Comparison of ENCODE assay signal across 14 cellular contexts in genomic region chr1:33260435-33260980, GRCh38. TPM values are rescaled to one million over a fixed set of nuclear protein-coding genes. Genes with fewer than 3 reads are reported as not detected.
DNase-seq lines count a peak whose midpoint lies in the region; ATAC-seq and TF ChIP-seq lines count a peak whose summit lies in the region.
"Had no signal": no experiment of that assay in that cellular context is flagged by ENCODE, and none has a peak within 500 bp of the region (broad histone marks: within the 10 kb centered on the region; RNA-seq: fewer than 3 reads in every experiment).

No MANE protein-coding gene starts in this region.

- no peak overlapping the region for H3K4me3 ChIP-seq in mammary epithelial cell (replicated peaks in 1 of 3; ENCODE audit: insufficient read depth in 1 of 3, low read depth in 2 of 3, low read length in 3 of 3)

- H3K4me2 ChIP-seq in mammary epithelial cell (ENCODE audit: insufficient read depth, low read depth, low read length) = no peak overlapping the region

- peak overlapping the region; percentile 66 for H3K27ac Mint-ChIP-seq in activated T-cell treated with anti-CD3 and anti-CD28 coated beads, Interleukin-2, amount 50 U/mL, for 24 hours
- no peak overlapping the region for H3K27ac Mint-ChIP-seq in activated T-cell treated with anti-CD3 and anti-CD28 coated beads, Interleukin-2, amount 50 U/mL, for 72 hours
- H3K27ac Mint-ChIP-seq in activated T-helper 17 cell treated with anti-CD3 and anti-CD28 coated beads, Interleukin-2, amount 50 U/mL, for 72 hours = peak overlapping the region; percentile 81
- H3K27ac Mint-ChIP-seq in progenitor cell of endocrine pancreas = peak overlapping the region; percentile 31

- CTCF ChIA-PET in mammary epithelial cell (lab: Charles Lee; ENCODE audit: low non-redundant PET) = no interaction called here

- intact Hi-C loops in mammary epithelial cell (cut with micrococcal nuclease) = no loop called here

- dilution Hi-C loops in mammary epithelial cell (cut with HindIII; ENCODE audit: low sequenced_read_pairs) = loop anchor here (25.0 kb wide), 1 partner anchor 352 kb away; no protein-coding TSS in a partner anchor

- no peak overlapping the region for H3K4me3 Mint-ChIP-seq in activated T-cell treated with anti-CD3 and anti-CD28 coated beads, Interleukin-2, amount 50 U/mL, for 24 hours
- no peak overlapping the region for H3K4me3 Mint-ChIP-seq in activated T-cell treated with anti-CD3 and anti-CD28 coated beads, Interleukin-2, amount 50 U/mL, for 72 hours
- no peak overlapping the region for H3K4me3 Mint-ChIP-seq in activated T-helper 17 cell treated with anti-CD3 and anti-CD28 coated beads, Interleukin-2, amount 50 U/mL, for 72 hours
- H3K4me3 Mint-ChIP-seq in progenitor cell of endocrine pancreas (ENCODE audit: low read depth) = peak overlapping the region; percentile 34

- H3K9me3 ChIP-seq in mammary epithelial cell (replicated peaks; ENCODE audit: insufficient read depth, low read length) = no peaks in the 10 kb centered on the region

- TF ChIP-seq CTCF in progenitor cell of endocrine pancreas (IDR thresholded peaks at IDR 0.05; ENCODE audit: unreplicated experiment) = no peak
- TF ChIP-seq CTCF in mammary epithelial cell (conservative IDR thresholded peaks at IDR 0.05 in 1 of 2, IDR thresholded peaks at IDR 0.05 in 1 of 2; ENCODE audit: extremely low read depth in 1 of 2, insufficient read depth in 1 of 2, low read depth in 1 of 2, low read length in 2 of 2) = no peak

- no peaks in the 10 kb centered on the region for H3K9me3 Mint-ChIP-seq in activated T-cell treated with anti-CD3 and anti-CD28 coated beads, Interleukin-2, amount 50 U/mL, for 24 hours
- H3K9me3 Mint-ChIP-seq in activated T-cell treated with anti-CD3 and anti-CD28 coated beads, Interleukin-2, amount 50 U/mL, for 72 hours = no peaks in the 10 kb centered on the region
- H3K9me3 Mint-ChIP-seq in activated T-helper 17 cell treated with anti-CD3 and anti-CD28 coated beads, Interleukin-2, amount 50 U/mL, for 72 hours = no peaks in the 10 kb centered on the region
- no peaks in the 10 kb centered on the region for H3K9me3 Mint-ChIP-seq in progenitor cell of endocrine pancreas (ENCODE audit: low read depth)

- BruUV-seq in mammary epithelial cell (replicated peaks; lab: Mats Ljungman, UMichigan) = no TSS peak

- no peaks in the 10 kb centered on the region for H3K27me3 Mint-ChIP-seq in activated T-cell treated with anti-CD3 and anti-CD28 coated beads, Interleukin-2, amount 50 U/mL, for 24 hours
- H3K27me3 Mint-ChIP-seq in activated T-cell treated with anti-CD3 and anti-CD28 coated beads, Interleukin-2, amount 50 U/mL, for 72 hours (ENCODE audit: low read depth) = no peaks in the 10 kb centered on the region
- no peaks in the 10 kb centered on the region for H3K27me3 Mint-ChIP-seq in activated T-helper 17 cell treated with anti-CD3 and anti-CD28 coated beads, Interleukin-2, amount 50 U/mL, for 72 hours
- no peaks in the 10 kb centered on the region for H3K27me3 Mint-ChIP-seq in progenitor cell of endocrine pancreas

- in situ Hi-C loops in mammary epithelial cell (cut with MboI; ENCODE audit: low sequenced_read_pairs in 2 of 2) = no loop called here

- no peaks in the 10 kb centered on the region for H4K20me1 ChIP-seq in mammary epithelial cell (ENCODE audit: insufficient read depth, low read length)

- H3K9ac ChIP-seq in mammary epithelial cell (ENCODE audit: insufficient read depth, low read length) = no peak overlapping the region
- H3K9ac ChIP-seq: parathyroid adenoma had no signal

- peaks cover 8% of the 10 kb centered on the region for H3K36me3 Mint-ChIP-seq in activated T-cell treated with anti-CD3 and anti-CD28 coated beads, Interleukin-2, amount 50 U/mL, for 24 hours (ENCODE audit: low read depth)
- H3K36me3 Mint-ChIP-seq in activated T-cell treated with anti-CD3 and anti-CD28 coated beads, Interleukin-2, amount 50 U/mL, for 72 hours (ENCODE audit: insufficient read depth in 2 of 2) = peaks cover 4% of the 10 kb centered on the region in 2 donors
- H3K36me3 Mint-ChIP-seq in activated T-helper 17 cell treated with anti-CD3 and anti-CD28 coated beads, Interleukin-2, amount 50 U/mL, for 72 hours (ENCODE audit: low read depth) = no peaks in the 10 kb centered on the region
- peaks cover 5% of the 10 kb centered on the region for H3K36me3 Mint-ChIP-seq in progenitor cell of endocrine pancreas (ENCODE audit: insufficient read depth)

- no peak for DNase-seq in activated T-cell treated with anti-CD3 and anti-CD28 coated beads, Interleukin-2, amount 50 U/mL, for 24 hours
- DNase-seq in activated T-cell treated with anti-CD3 and anti-CD28 coated beads, Interleukin-2, amount 50 U/mL, for 72 hours = no peak
- DNase-seq in NCI-H146 treated with DMSO at 0.1 percent for 48 hours (lab: John Stamatoyannopoulos, UW; ENCODE audit: unreplicated experiment) = peak; percentile 47
- DNase-seq in progenitor cell of endocrine pancreas (ENCODE audit: low spot score, unreplicated experiment) = no peak
- no peak for DNase-seq in mammary epithelial cell
- no peak for DNase-seq in DMS114 treated with DMSO at 0.1 percent for 48 hours (lab: John Stamatoyannopoulos, UW; ENCODE audit: unreplicated experiment)
- DNase-seq: activated CD4-positive, CD25-positive, alpha-beta regulatory T cell treated with anti-CD3 and anti-CD28 coated beads, Interleukin-2, amount 50 U/mL, for 72 hours; DMS79 treated with DMSO at 0.1 percent for 48 hours; NCI-H2227 treated with DMSO at 0.1 percent for 48 hours; stimulated activated CD4-positive, alpha-beta T cell treated with anti-CD3 and anti-CD28 coated beads, Interleukin-12 subunit alpha, Interleukin-12 subunit beta, amount 100 ng/mL, for 4 hours; T-helper 1 cell had no signal

- no peaks in the 10 kb centered on the region for H3K36me3 ChIP-seq in mammary epithelial cell (ENCODE audit: insufficient read depth, low read length)

- H2AFZ ChIP-seq in mammary epithelial cell (ENCODE audit: low read depth, low read length) = no peak overlapping the region
- H2AFZ ChIP-seq: parathyroid adenoma had no signal

- peaks cover 13% of the 10 kb centered on the region for H3K4me1 ChIP-seq in mammary epithelial cell (ENCODE audit: insufficient read depth, low read length)

- H3K27me3 ChIP-seq in mammary epithelial cell (ENCODE audit: insufficient read depth, low read length) = no peaks in the 10 kb centered on the region

- H3K4me1 Mint-ChIP-seq in activated T-cell treated with anti-CD3 and anti-CD28 coated beads, Interleukin-2, amount 50 U/mL, for 24 hours (ENCODE audit: low read depth) = peaks cover 38% of the 10 kb centered on the region
- H3K4me1 Mint-ChIP-seq in activated T-cell treated with anti-CD3 and anti-CD28 coated beads, Interleukin-2, amount 50 U/mL, for 72 hours (ENCODE audit: low read depth) = peaks cover 46% of the 10 kb centered on the region
- peaks cover 22% of the 10 kb centered on the region for H3K4me1 Mint-ChIP-seq in activated T-helper 17 cell treated with anti-CD3 and anti-CD28 coated beads, Interleukin-2, amount 50 U/mL, for 72 hours
- peaks cover 27% of the 10 kb centered on the region for H3K4me1 Mint-ChIP-seq in progenitor cell of endocrine pancreas (ENCODE audit: low read depth)

- no peak overlapping the region for H3K27ac ChIP-seq in mammary epithelial cell (ENCODE audit: insufficient read depth, low read depth, low read length)
- H3K27ac ChIP-seq: parathyroid adenoma had no signal

- no peak for ATAC-seq in activated T-cell treated with anti-CD3 and anti-CD28 coated beads, Interleukin-2, amount 50 U/mL, for 72 hours (replicated peaks in 1 of 2)
- ATAC-seq in activated T-helper 17 cell treated with anti-CD3 and anti-CD28 coated beads, Interleukin-2, amount 50 U/mL, for 72 hours (replicated peaks) = no peak
- no peak for ATAC-seq in HG02870 (IDR thresholded peaks at IDR 0.05; ENCODE audit: unreplicated experiment)

- 81% methylated on average over 4 of the region's 5 CpGs for WGBS in mammary epithelial cell (ENCODE audit: low coverage, missing lambda C conversion rate)

- peaks cover 32% of the 10 kb centered on the region for H3K79me2 ChIP-seq in mammary epithelial cell (ENCODE audit: insufficient read depth, low read length)

RNA-seq across cellular contexts. Expression of gene ZNF362, which starts 4.2 kb away (rescaled TPM):
- total RNA-seq in activated T-cell treated with anti-CD3 and anti-CD28 coated beads, Interleukin-2, amount 50 U/mL, for 72 hours = 10 to 100 TPM; 16.9 to 23.9 TPM
- 1 to 10 TPM; 3.6 to 4.3 TPM for total RNA-seq in activated T-helper 17 cell treated with anti-CD3 and anti-CD28 coated beads, Interleukin-2, amount 50 U/mL, for 72 hours
- total RNA-seq in progenitor cell of endocrine pancreas (72.0 and 79.3 TPM in 2 replicates), mammary epithelial cell (10 to 100 TPM in 1 of 2 donors, 1 to 10 TPM in 1; 8.5 to 12.4 TPM)
- polyA plus RNA-seq in mammary epithelial cell = 5.3 TPM
- polyA minus RNA-seq in mammary epithelial cell = 5.8 TPM
